Comparison of ENCODE assay signal across 22 cellular contexts in genomic region chrX:1202251-1202650, GRCh38. TPM values are rescaled to one million over a fixed set of nuclear protein-coding genes. Genes with fewer than 3 reads are reported as not detected.
"Had no signal": no experiment of that assay in that cellular context is flagged by ENCODE, and none has a peak within 500 bp of the region (broad histone marks: within the 10 kb centered on the region; RNA-seq: fewer than 3 reads in every experiment).

No MANE protein-coding gene starts in this region.

- H3K27ac ChIP-seq: SJCRH30, thoracic aorta, upper lobe of left lung had no signal

- H3K9me3 ChIP-seq: SJCRH30, thoracic aorta, upper lobe of left lung had no signal

- H3K4me3 ChIP-seq: SJCRH30, thoracic aorta, upper lobe of left lung had no signal

- DNase-seq: activated CD4-positive, alpha-beta T cell treated with anti-CD3 and anti-CD28 coated beads for 48 hours; activated CD4-positive, CD25-positive, alpha-beta regulatory T cell; caudate nucleus; dermis blood vessel endothelial cell; effector memory CD4-positive, alpha-beta T cell; glutamatergic neuron; hippocampal formation; left ventricle myocardium superior; nucleus accumbens; SJCRH30; stimulated activated CD4-positive, alpha-beta T cell treated with anti-CD3 and anti-CD28 coated beads, Interleukin-4, amount 100 ng/mL, for 1 hour; stimulated activated naive CD4-positive, alpha-beta T cell treated with Interleukin-2 at 50 U/mL for 16 hours; T-cell had no signal

- H3K4me1 ChIP-seq: SJCRH30 had no signal

- ATAC-seq: activated naive CD4-positive, alpha-beta T cell treated with anti-CD3 and anti-CD28 coated beads, Interleukin-2, amount 50 U/mL, for 72 hours; esophagus mucosa; left ventricle myocardium superior; T-cell had no signal

- H3K27me3 ChIP-seq: SJCRH30, upper lobe of left lung had no signal

- H3K36me3 ChIP-seq: SJCRH30, thoracic aorta, upper lobe of left lung had no signal

RNA-seq across cellular contexts. Expression of gene CRLF2, which starts 10.2 kb away (rescaled TPM):
- total RNA-seq: dermis blood vessel endothelial cell, endothelial cell of umbilical vein, esophagus mucosa, frontal cortex, left ventricle myocardium superior, myocyte, renal cortical epithelial cell had no signal
- polyA plus RNA-seq: aorta, endothelial cell of umbilical vein had no signal
